Comparison of ENCODE assay signal across 27 cellular contexts in genomic region chr12:51900323-51900889, GRCh38. TPM values are rescaled to one million over a fixed set of nuclear protein-coding genes. Genes with fewer than 3 reads are reported as not detected.
DNase-seq lines count a peak whose midpoint lies in the region; ATAC-seq, FAIRE-seq and TF ChIP-seq lines count a peak whose summit lies in the region.
"Had no signal": no experiment of that assay in that cellular context is flagged by ENCODE, and none has a peak within 500 bp of the region (broad histone marks: within the 10 kb centered on the region; RNA-seq: fewer than 3 reads in every experiment).

No MANE protein-coding gene starts in this region.

- TF ChIP-seq EP300 in H1 (IDR thresholded peaks at IDR 0.05; ENCODE audit: borderline replicate concordance in 1 of 2, low read depth in 2 of 2, low read length in 2 of 2) (no peak), upper lobe of left lung (IDR thresholded peaks at IDR 0.05) (no peak)

- no peak overlapping the region; the same call in 1 of the 2 replicates for H2AFZ ChIP-seq in H1 (ENCODE audit: low read length)

- WGBS in H1 (ENCODE audit: extremely low coverage in 1 of 2, insufficient coverage in 1 of 2, insufficient read length in 1 of 2, insufficient replicate concordance in 2 of 2, low coverage in 1 of 2, low lambda C conversion rate in 2 of 2, missing lambda C conversion rate in 1 of 2), 2 experiments = 96% methylated on average over 43 of the region's 43 CpGs; no CpG with 5 or more reads in 1 of the 2 experiments
- 93 to 96% methylated on average over 38 to 43 of the region's 43 CpGs for WGBS in upper lobe of left lung, 2 donors

- no peaks in the 10 kb centered on the region for H3K79me2 ChIP-seq in H1 (ENCODE audit: control insufficient read depth in 1 of 2, insufficient read depth in 2 of 2, low read length in 2 of 2)

- H4K5ac ChIP-seq in H1 (ENCODE audit: insufficient read length, low read depth, low read length) = no peak overlapping the region

- no peaks in the 10 kb centered on the region for H3K9me3 ChIP-seq in H1 (ENCODE audit: insufficient read depth in 2 of 2, low read depth in 1 of 2, low read length in 1 of 2)
- no peaks in the 10 kb centered on the region for H3K9me3 ChIP-seq in upper lobe of left lung

- DNase-seq in NCI-H69 (lab: John Stamatoyannopoulos, UW) (peak; percentile 79), H1 (ENCODE audit: low read depth in 1 of 2, low spot score in 2 of 2) (no peak), mesenteric fat pad (ENCODE audit: low spot score) (peak; percentile 81), upper lobe of left lung (no peak), frontal cortex (ENCODE audit: low spot score in 2 of 2) (no peak), NCI-H2196 treated with DMSO at 0.1 percent for 48 hours (lab: John Stamatoyannopoulos, UW; ENCODE audit: unreplicated experiment) (no peak)
- no peak for DNase-seq in stimulated activated CD4-positive, alpha-beta T cell treated with anti-CD3 and anti-CD28 coated beads, Interleukin-4, amount 100 ng/mL, for 24 hours
- DNase-seq: CD4-positive, CD25-positive, alpha-beta regulatory T cell; COR-L47; DMS 273 treated with DMSO at 0.1 percent for 48 hours; DMS79 treated with DMSO at 0.1 percent for 48 hours; H9; HFFc6; KBM-7; MM.1S; NCI-H1048; NCI-H1417 treated with DMSO at 0.1 percent for 48 hours; NCI-H187; NCI-H2107; NCI-H226; NCI-H524; OCI-M1; Right ventricle myocardium superior had no signal

- H3K4me3 ChIP-seq in H1 (ENCODE audit: extremely low read depth in 1 of 4, insufficient read depth in 2 of 4, low read depth in 3 of 4, low read length in 4 of 4) (no peak overlapping the region), upper lobe of left lung (no peak overlapping the region)

- H3K23me2 ChIP-seq in H1 (ENCODE audit: low read depth, low read length) = no peaks in the 10 kb centered on the region

- H4K8ac ChIP-seq in H1 (ENCODE audit: extremely low read depth, insufficient read depth, low read length) = no peak overlapping the region

- no peak overlapping the region for H3K9ac ChIP-seq in H1 (replicated peaks in 1 of 4; ENCODE audit: extremely low read depth in 1 of 4, low read depth in 3 of 4, low read length in 3 of 4)

- CTCF ChIA-PET in H1 (lab: Charles Lee; ENCODE audit: partially characterized antibody) = interaction anchor here (1.0 to 10.9 kb wide), 12 partner anchors 8 to 162 kb away, joined by 3 to 140 read pairs (median 4); no protein-coding TSS in a partner anchor

- H4K91ac ChIP-seq in H1 (replicated peaks; ENCODE audit: insufficient read length, low read length) = no peak overlapping the region

- no peak overlapping the region for H2BK120ac ChIP-seq in H1 (replicated peaks; ENCODE audit: low read depth, low read length)

- no peak overlapping the region for H3K4ac ChIP-seq in H1 (replicated peaks; ENCODE audit: insufficient read length, low read depth, low read length)

- H3K23ac ChIP-seq in H1 (ENCODE audit: insufficient read length) = no peak overlapping the region

- H3K56ac ChIP-seq in H1 (replicated peaks; ENCODE audit: insufficient read length, low read depth, low read length) = no peak overlapping the region

- H2BK20ac ChIP-seq in H1 (ENCODE audit: low read length) = no peak overlapping the region

- no peak for TF ChIP-seq CTCF in H1 (IDR thresholded peaks at IDR 0.05; ENCODE audit: control extremely low read depth in 1 of 3, insufficient read depth in 1 of 3, low read depth in 1 of 3, low read length in 3 of 3)
- TF ChIP-seq CTCF in upper lobe of left lung (IDR thresholded peaks at IDR 0.05) = no peak

- no peak overlapping the region for H3K14ac ChIP-seq in H1 (ENCODE audit: insufficient read length)

- no peak overlapping the region for H2BK15ac ChIP-seq in H1 (ENCODE audit: low read length)

- no peak for ATAC-seq in upper lobe of left lung (ENCODE audit: low FRiP score in 2 of 2)

- FAIRE-seq in H1 (lab: Jason Lieb, UNC) = no peak
- no peak for FAIRE-seq in frontal cortex (lab: Jason Lieb, UNC)
- FAIRE-seq: RCC 7860 had no signal

- H3K36me3 ChIP-seq in H1 (ENCODE audit: control insufficient read depth in 2 of 4, insufficient read depth in 4 of 4, low read length in 3 of 4) (no peaks in the 10 kb centered on the region), upper lobe of left lung (no peaks in the 10 kb centered on the region)

- H3K27ac ChIP-seq in H1 (ENCODE audit: low read depth, low read length) (no peak overlapping the region), upper lobe of left lung (peak overlapping the region in 3 of 4 donors; percentile 45 to 83 (median 68))

- no peaks in the 10 kb centered on the region for H3K79me1 ChIP-seq in H1 (ENCODE audit: low read depth, low read length)

- POLR2A ChIA-PET in H1 (lab: Charles Lee; ENCODE audit: partially characterized antibody) = interaction anchor here (0.6 to 1.1 kb wide), 2 partner anchors 8 to 77 kb away, joined by 3 read pairs; no protein-coding TSS in a partner anchor

- no peak overlapping the region for H3K4me2 ChIP-seq in H1 (ENCODE audit: insufficient read depth in 1 of 2, low read depth in 2 of 2, low read length in 2 of 2)

- TF ChIP-seq RAD21 in H1 (IDR thresholded peaks at IDR 0.05 in 1 of 2, conservative IDR thresholded peaks at IDR 0.05 in 1 of 2; ENCODE audit: low read depth in 2 of 2, low read length in 2 of 2) = no peak

- 0 out of 2 replicates have a peak overlapping the region, but pooled peaks have one; percentile 1 for H2AK5ac ChIP-seq in H1 (ENCODE audit: low read depth, low read length)

- no peak overlapping the region for H3K18ac ChIP-seq in H1 (ENCODE audit: extremely low read depth, low read length)

- no peaks in the 10 kb centered on the region; a peak in 1 of 7 replicates for H3K27me3 ChIP-seq in H1 (replicated peaks in 1 of 4; ENCODE audit: control insufficient read depth in 3 of 4, extremely low read depth in 1 of 4, insufficient read depth in 3 of 4, low read length in 3 of 4)
- H3K27me3 ChIP-seq in upper lobe of left lung = no peaks in the 10 kb centered on the region

- no peak overlapping the region for H2BK5ac ChIP-seq in H1 (ENCODE audit: low read depth, low read length)

- H3K4me1 ChIP-seq in H1 (replicated peaks in 1 of 4; ENCODE audit: control insufficient read depth in 3 of 4, insufficient read depth in 4 of 4, low read length in 3 of 4) (no peaks in the 10 kb centered on the region), upper lobe of left lung (peaks cover 28 to 39% (median 32%) of the 10 kb centered on the region in 4 donors)

- H4K20me1 ChIP-seq in H1 (replicated peaks in 1 of 2; ENCODE audit: control insufficient read depth in 1 of 2, insufficient read depth in 2 of 2, low read length in 2 of 2) = peaks cover 0 to 2% of the 10 kb centered on the region in 2 experiments

- H2BK12ac ChIP-seq in H1 (ENCODE audit: low read depth, low read length) = no peak overlapping the region

- TF ChIP-seq POLR2A in H1 (IDR thresholded peaks at IDR 0.05; ENCODE audit: control extremely low read depth in 1 of 2, low read depth in 2 of 2, low read length in 2 of 2) = no peak
- no peak for TF ChIP-seq POLR2A in upper lobe of left lung (IDR thresholded peaks at IDR 0.05)

RNA-seq across cellular contexts. Expression of gene ACVRL1, which starts 6.9 kb away (rescaled TPM):
- 0.09 TPM in 1 of 2 replicates, not detected in the other for total RNA-seq in H1 (2021; fragmentation: NEBNext Ultra II Directional; extraction: Animal tissue kit (Norgen Biotek cat#: 25700))
- polyA plus RNA-seq in H1 (2011; rRNA removed) = 0.35 and 0.50 TPM in 2 replicates
- polyA plus RNA-seq in H1 (2011; cell fraction: cytosol; rRNA removed) = 0.54 TPM
- polyA plus RNA-seq in H1 (2011; cell fraction: nucleus; rRNA removed) = 1.2 TPM
- 0.59 to 0.90 TPM (median 0.84 TPM) in 4 replicates for polyA plus RNA-seq in H1 (2012, experiment 1 of 2)
- polyA plus RNA-seq in H1 (2012, experiment 2 of 2) = 0.10 TPM
- polyA plus RNA-seq in H1 (2013, experiment 1 of 2) = 0.39 TPM
- polyA plus RNA-seq in H1 (2013, experiment 2 of 2) = 0.24 TPM
- 0.39 and 0.82 TPM in 2 replicates for polyA minus RNA-seq in H1 (2011; rRNA and poly(A)+ RNA removed)
- polyA minus RNA-seq in H1 (2011; cell fraction: cytosol; rRNA and poly(A)+ RNA removed) = not detected
- polyA minus RNA-seq in H1 (2011; cell fraction: nucleus; rRNA and poly(A)+ RNA removed) = 1.4 TPM
- total RNA-seq in mesenteric fat pad = 85.2 TPM
- total RNA-seq in upper lobe of left lung = 100 to 1,000 TPM in 4 of 6 donors, 10 to 100 TPM in 2; 62.9 to 265 (median 180) TPM
- 9.4 TPM for total RNA-seq in frontal cortex
- total RNA-seq: CD4-positive, CD25-positive, alpha-beta regulatory T cell; H9; SK-MEL-5 had no signal
- polyA plus RNA-seq: CD4-positive, CD25-positive, alpha-beta regulatory T cell had no signal

RNA-seq across cellular contexts. Expression of gene ANKRD33, which starts 12.5 kb away (rescaled TPM):
- 0.19 and 0.41 TPM in 2 replicates for total RNA-seq in H1 (2021; fragmentation: NEBNext Ultra II Directional; extraction: Animal tissue kit (Norgen Biotek cat#: 25700))
- 0.53 and 1.5 TPM in 2 replicates for polyA plus RNA-seq in H1 (2011; rRNA removed)
- 1.1 TPM for polyA plus RNA-seq in H1 (2011; cell fraction: cytosol; rRNA removed)
- polyA plus RNA-seq in H1 (2011; cell fraction: nucleus; rRNA removed) = 8.7 TPM
- 0.53 to 1.1 TPM (median 0.62 TPM) in 4 replicates for polyA plus RNA-seq in H1 (2012, experiment 1 of 2)
- 0.39 TPM for polyA plus RNA-seq in H1 (2012, experiment 2 of 2)
- 0.34 TPM for polyA plus RNA-seq in H1 (2013, experiment 1 of 2)
- 0.57 TPM for polyA plus RNA-seq in H1 (2013, experiment 2 of 2)
- polyA minus RNA-seq in H1 (2011; rRNA and poly(A)+ RNA removed) = 0.34 and 0.73 TPM in 2 replicates
- not detected for polyA minus RNA-seq in H1 (2011; cell fraction: cytosol; rRNA and poly(A)+ RNA removed)
- polyA minus RNA-seq in H1 (2011; cell fraction: nucleus; rRNA and poly(A)+ RNA removed) = 3.4 TPM
- total RNA-seq in mesenteric fat pad (not detected), upper lobe of left lung (not detected), frontal cortex (not detected)
- total RNA-seq: A673; CD4-positive, CD25-positive, alpha-beta regulatory T cell; HFFc6; Right ventricle myocardium superior; SK-MEL-5 had no signal
- polyA plus RNA-seq: BJ; CD4-positive, CD25-positive, alpha-beta regulatory T cell had no signal

RNA-seq across cellular contexts. Expression of gene ACVR1B, which starts 51.1 kb away (rescaled TPM):
- total RNA-seq in H1 (2021; fragmentation: NEBNext Ultra II Directional; extraction: Animal tissue kit (Norgen Biotek cat#: 25700)) = 13.5 and 16.0 TPM in 2 replicates
- polyA plus RNA-seq in H1 (2011; rRNA removed) = 19.2 and 24.7 TPM in 2 replicates
- 19.1 TPM for polyA plus RNA-seq in H1 (2011; cell fraction: cytosol; rRNA removed)
- 18.9 TPM for polyA plus RNA-seq in H1 (2011; cell fraction: nucleus; rRNA removed)
- polyA plus RNA-seq in H1 (2012, experiment 1 of 2) = 12.9 to 19.5 TPM (median 17.3 TPM) in 4 replicates
- 9.5 TPM for polyA plus RNA-seq in H1 (2012, experiment 2 of 2)
- polyA plus RNA-seq in H1 (2013, experiment 1 of 2) = 10.3 TPM
- polyA plus RNA-seq in H1 (2013, experiment 2 of 2) = 11.9 TPM
- polyA minus RNA-seq in H1 (2011; rRNA and poly(A)+ RNA removed) = 20.8 and 23.4 TPM in 2 replicates
- polyA minus RNA-seq in H1 (2011; cell fraction: cytosol; rRNA and poly(A)+ RNA removed) = 12.9 TPM
- 14.2 TPM for polyA minus RNA-seq in H1 (2011; cell fraction: nucleus; rRNA and poly(A)+ RNA removed)
- 40.9 TPM for total RNA-seq in mesenteric fat pad
- 10 to 100 TPM; 13.0 to 44.9 (median 23.6) TPM for total RNA-seq in upper lobe of left lung
- 43.2 TPM for total RNA-seq in frontal cortex

RNA-seq across cellular contexts. Expression of gene FIGNL2, which starts 51.9 kb away (rescaled TPM):
- 6.5 and 7.5 TPM in 2 replicates for total RNA-seq in H1 (2021; fragmentation: NEBNext Ultra II Directional; extraction: Animal tissue kit (Norgen Biotek cat#: 25700))
- polyA plus RNA-seq in H1 (2011; rRNA removed) = 7.1 and 10.9 TPM in 2 replicates
- 6.7 TPM for polyA plus RNA-seq in H1 (2011; cell fraction: cytosol; rRNA removed)
- polyA plus RNA-seq in H1 (2011; cell fraction: nucleus; rRNA removed) = 12.7 TPM
- polyA plus RNA-seq in H1 (2012, experiment 1 of 2) = 4.7 to 5.7 TPM (median 5.2 TPM) in 4 replicates
- polyA plus RNA-seq in H1 (2012, experiment 2 of 2) = 4.7 TPM
- polyA plus RNA-seq in H1 (2013, experiment 1 of 2) = 2.7 TPM
- 2.2 TPM for polyA plus RNA-seq in H1 (2013, experiment 2 of 2)
- polyA minus RNA-seq in H1 (2011; rRNA and poly(A)+ RNA removed) = 3.0 and 6.3 TPM in 2 replicates
- polyA minus RNA-seq in H1 (2011; cell fraction: cytosol; rRNA and poly(A)+ RNA removed) = 7.0 TPM
- 11.2 TPM for polyA minus RNA-seq in H1 (2011; cell fraction: nucleus; rRNA and poly(A)+ RNA removed)
- total RNA-seq in mesenteric fat pad (1.3 TPM), upper lobe of left lung (1 to 10 TPM in 2 of 6 donors, under 1 TPM in 3, not detected in 1; 0.22 to 1.5 (median 0.39) TPM), frontal cortex (0.82 TPM)
- total RNA-seq: HFFc6 had no signal

Comparison
In these comparisons a context has a peak if more than half of its experiments do, and no peak if none do; other contexts are left out.
1. DNase-seq: peak in NCI-H69 (single experiment) and mesenteric fat pad (single experiment); none in H1 (0 of 2), upper lobe of left lung (0 of 2), frontal cortex (0 of 2), stimulated activated CD4-positive, alpha-beta T cell treated with anti-CD3 and anti-CD28 coated beads, Interleukin-4, amount 100 ng/mL, for 24 hours (single experiment) and NCI-H2196 treated with DMSO at 0.1 percent for 48 hours (single experiment).